In the genomic region with DNA sequence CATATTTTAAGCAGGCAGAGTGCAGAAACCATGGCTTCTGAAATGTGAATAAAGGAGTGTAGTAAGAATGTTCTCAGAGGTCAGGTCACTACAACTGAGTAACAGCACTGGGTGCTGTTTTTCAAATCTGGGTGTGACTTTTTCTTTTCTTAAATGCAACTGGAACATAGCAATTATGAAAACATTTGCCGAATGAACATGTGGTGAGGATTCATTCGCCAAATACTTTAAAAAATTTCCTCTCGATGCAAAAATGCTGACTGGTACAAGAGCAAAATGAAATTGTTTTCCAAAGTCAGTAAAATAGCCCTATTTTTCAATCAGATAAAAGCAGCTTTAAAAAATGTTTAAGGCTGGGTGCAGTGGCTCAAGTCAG, we compare ENCODE assay signal across 1 cellular context.
TF ChIP-seq lines count a peak whose summit lies in the region.

No MANE protein-coding gene starts in this region.

TF ChIP-seq in HepG2, 621 proteins besides CTCF, POLR2A, EP300 and RAD21 (continued from another document):
- TF ChIP-seq, protein P1, sequence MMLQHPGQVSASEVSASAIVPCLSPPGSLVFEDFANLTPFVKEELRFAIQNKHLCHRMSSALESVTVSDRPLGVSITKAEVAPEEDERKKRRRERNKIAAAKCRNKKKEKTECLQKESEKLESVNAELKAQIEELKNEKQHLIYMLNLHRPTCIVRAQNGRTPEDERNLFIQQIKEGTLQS (CRISPR knock-in tag; IDR thresholded peaks at IDR 0.05) = no peak
- TF ChIP-seq MAFK (conservative IDR thresholded peaks at IDR 0.05 in 1 of 2, IDR thresholded peaks at IDR 0.05 in 1 of 2; ENCODE audit: low read length in 2 of 2) (peak; percentile 79 to 84), GABPA (IDR thresholded peaks at IDR 0.05; ENCODE audit: low read depth, low read length) (no peak), GABPA (CRISPR knock-in tag; IDR thresholded peaks at IDR 0.05; ENCODE audit: low read depth) (no peak), ZNF333 (CRISPR knock-in tag; IDR thresholded peaks at IDR 0.05; ENCODE audit: borderline replicate concordance) (no peak), FOXA3 (CRISPR knock-in tag; IDR thresholded peaks at IDR 0.05) (no peak), SALL1 (CRISPR knock-in tag; IDR thresholded peaks at IDR 0.05) (no peak), ZNF83 (CRISPR knock-in tag; IDR thresholded peaks at IDR 0.05; ENCODE audit: borderline replicate concordance) (no peak), HMGA1 (CRISPR knock-in tag; conservative IDR thresholded peaks at IDR 0.05) (no peak), ZNF792 (CRISPR knock-in tag; IDR thresholded peaks at IDR 0.05) (no peak), FOXM1 (CRISPR knock-in tag; IDR thresholded peaks at IDR 0.05) (no peak), ZFP41 (CRISPR knock-in tag; IDR thresholded peaks at IDR 0.05; ENCODE audit: borderline replicate concordance) (no peak), ATF7-NPFF (CRISPR knock-in tag; IDR thresholded peaks at IDR 0.05; ENCODE audit: low read depth) (no peak), HNRNPK (IDR thresholded peaks at IDR 0.05; ENCODE audit: low read depth, low read length, poor library complexity, severe bottlenecking) (no peak), PHB2 (IDR thresholded peaks at IDR 0.05; ENCODE audit: partially characterized antibody) (no peak), MAFF (IDR thresholded peaks at IDR 0.05; ENCODE audit: low read depth, low read length) (peak; percentile 79), ELF1 (CRISPR knock-in tag; IDR thresholded peaks at IDR 0.05) (0 out of 2 replicates have a peak, but pooled peaks have one; percentile 2), NR2F2 (IDR thresholded peaks at IDR 0.05; ENCODE audit: borderline replicate concordance, low read depth) (no peak)
- TF ChIP-seq, protein P2, sequence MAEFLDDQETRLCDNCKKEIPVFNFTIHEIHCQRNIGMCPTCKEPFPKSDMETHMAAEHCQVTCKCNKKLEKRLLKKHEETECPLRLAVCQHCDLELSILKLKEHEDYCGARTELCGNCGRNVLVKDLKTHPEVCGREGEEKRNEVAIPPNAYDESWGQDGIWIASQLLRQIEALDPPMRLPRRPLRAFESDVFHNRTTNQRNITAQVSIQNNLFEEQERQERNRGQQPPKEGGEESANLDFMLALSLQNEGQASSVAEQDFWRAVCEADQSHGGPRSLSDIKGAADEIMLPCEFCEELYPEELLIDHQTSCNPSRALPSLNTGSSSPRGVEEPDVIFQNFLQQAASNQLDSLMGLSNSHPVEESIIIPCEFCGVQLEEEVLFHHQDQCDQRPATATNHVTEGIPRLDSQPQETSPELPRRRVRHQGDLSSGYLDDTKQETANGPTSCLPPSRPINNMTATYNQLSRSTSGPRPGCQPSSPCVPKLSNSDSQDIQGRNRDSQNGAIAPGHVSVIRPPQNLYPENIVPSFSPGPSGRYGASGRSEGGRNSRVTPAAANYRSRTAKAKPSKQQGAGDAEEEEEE (CRISPR knock-in tag; IDR thresholded peaks at IDR 0.05; ENCODE audit: borderline replicate concordance) = no peak
- TF ChIP-seq, protein P3, sequence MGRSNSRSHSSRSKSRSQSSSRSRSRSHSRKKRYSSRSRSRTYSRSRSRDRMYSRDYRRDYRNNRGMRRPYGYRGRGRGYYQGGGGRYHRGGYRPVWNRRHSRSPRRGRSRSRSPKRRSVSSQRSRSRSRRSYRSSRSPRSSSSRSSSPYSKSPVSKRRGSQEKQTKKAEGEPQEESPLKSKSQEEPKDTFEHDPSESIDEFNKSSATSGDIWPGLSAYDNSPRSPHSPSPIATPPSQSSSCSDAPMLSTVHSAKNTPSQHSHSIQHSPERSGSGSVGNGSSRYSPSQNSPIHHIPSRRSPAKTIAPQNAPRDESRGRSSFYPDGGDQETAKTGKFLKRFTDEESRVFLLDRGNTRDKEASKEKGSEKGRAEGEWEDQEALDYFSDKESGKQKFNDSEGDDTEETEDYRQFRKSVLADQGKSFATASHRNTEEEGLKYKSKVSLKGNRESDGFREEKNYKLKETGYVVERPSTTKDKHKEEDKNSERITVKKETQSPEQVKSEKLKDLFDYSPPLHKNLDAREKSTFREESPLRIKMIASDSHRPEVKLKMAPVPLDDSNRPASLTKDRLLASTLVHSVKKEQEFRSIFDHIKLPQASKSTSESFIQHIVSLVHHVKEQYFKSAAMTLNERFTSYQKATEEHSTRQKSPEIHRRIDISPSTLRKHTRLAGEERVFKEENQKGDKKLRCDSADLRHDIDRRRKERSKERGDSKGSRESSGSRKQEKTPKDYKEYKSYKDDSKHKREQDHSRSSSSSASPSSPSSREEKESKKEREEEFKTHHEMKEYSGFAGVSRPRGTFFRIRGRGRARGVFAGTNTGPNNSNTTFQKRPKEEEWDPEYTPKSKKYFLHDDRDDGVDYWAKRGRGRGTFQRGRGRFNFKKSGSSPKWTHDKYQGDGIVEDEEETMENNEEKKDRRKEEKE (IDR thresholded peaks at IDR 0.05) = no peak
- TF ChIP-seq, protein P4, sequence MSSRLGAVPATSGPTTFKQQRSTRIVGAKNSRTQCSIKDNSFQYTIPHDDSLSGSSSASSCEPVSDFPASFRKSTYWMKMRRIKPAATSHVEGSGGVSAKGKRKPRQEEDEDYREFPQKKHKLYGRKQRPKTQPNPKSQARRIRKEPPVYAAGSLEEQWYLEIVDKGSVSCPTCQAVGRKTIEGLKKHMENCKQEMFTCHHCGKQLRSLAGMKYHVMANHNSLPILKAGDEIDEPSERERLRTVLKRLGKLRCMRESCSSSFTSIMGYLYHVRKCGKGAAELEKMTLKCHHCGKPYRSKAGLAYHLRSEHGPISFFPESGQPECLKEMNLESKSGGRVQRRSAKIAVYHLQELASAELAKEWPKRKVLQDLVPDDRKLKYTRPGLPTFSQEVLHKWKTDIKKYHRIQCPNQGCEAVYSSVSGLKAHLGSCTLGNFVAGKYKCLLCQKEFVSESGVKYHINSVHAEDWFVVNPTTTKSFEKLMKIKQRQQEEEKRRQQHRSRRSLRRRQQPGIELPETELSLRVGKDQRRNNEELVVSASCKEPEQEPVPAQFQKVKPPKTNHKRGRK (CRISPR knock-in tag; IDR thresholded peaks at IDR 0.05) = no peak
